In genomic region chr5:132011561-132012384, GRCh38 we compare ENCODE assay signal across 8 cellular contexts. TPM values are rescaled to one million over a fixed set of nuclear protein-coding genes. Genes with fewer than 3 reads are reported as not detected.
DNase-seq lines count a peak whose midpoint lies in the region; ATAC-seq and TF ChIP-seq lines count a peak whose summit lies in the region.

A gene with protein sequence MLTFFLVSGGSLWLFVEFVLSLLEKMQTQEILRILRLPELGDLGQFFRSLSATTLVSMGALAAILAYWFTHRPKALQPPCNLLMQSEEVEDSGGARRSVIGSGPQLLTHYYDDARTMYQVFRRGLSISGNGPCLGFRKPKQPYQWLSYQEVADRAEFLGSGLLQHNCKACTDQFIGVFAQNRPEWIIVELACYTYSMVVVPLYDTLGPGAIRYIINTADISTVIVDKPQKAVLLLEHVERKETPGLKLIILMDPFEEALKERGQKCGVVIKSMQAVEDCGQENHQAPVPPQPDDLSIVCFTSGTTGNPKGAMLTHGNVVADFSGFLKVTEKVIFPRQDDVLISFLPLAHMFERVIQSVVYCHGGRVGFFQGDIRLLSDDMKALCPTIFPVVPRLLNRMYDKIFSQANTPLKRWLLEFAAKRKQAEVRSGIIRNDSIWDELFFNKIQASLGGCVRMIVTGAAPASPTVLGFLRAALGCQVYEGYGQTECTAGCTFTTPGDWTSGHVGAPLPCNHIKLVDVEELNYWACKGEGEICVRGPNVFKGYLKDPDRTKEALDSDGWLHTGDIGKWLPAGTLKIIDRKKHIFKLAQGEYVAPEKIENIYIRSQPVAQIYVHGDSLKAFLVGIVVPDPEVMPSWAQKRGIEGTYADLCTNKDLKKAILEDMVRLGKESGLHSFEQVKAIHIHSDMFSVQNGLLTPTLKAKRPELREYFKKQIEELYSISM (minus strand): TSS chr5:132011658. CDS start chr5:132011553, 105 bp downstream.

- H3K9me3 ChIP-seq in muscle layer of colon (ENCODE audit: low read length) (no peaks in the 10 kb centered on the region), upper lobe of left lung (no peaks in the 10 kb centered on the region)

- H3K27me3 ChIP-seq in muscle layer of colon (ENCODE audit: control insufficient read depth in 1 of 2, insufficient read depth in 2 of 2, low read length in 2 of 2) (peaks cover 6 to 21% of the 10 kb centered on the region in 2 donors), upper lobe of left lung (peaks cover 0 to 16% (median 9%) of the 10 kb centered on the region in 4 donors)

- peak; percentile 28 to 36 for DNase-seq in stimulated activated CD4-positive, alpha-beta T cell treated with anti-CD3 and anti-CD28 coated beads, Interleukin-15, amount 100 ng/mL, for 1 hour (ENCODE audit: low read depth in 1 of 2, low spot score in 1 of 2)
- no peak for DNase-seq in stimulated activated CD4-positive, alpha-beta T cell treated with anti-CD3 and anti-CD28 coated beads, Interleukin-1b, Interleukin-23, amount 100 ng/mL, for 48 hours
- DNase-seq in activated CD8-positive, alpha-beta memory T cell treated with anti-CD3 and anti-CD28 coated beads, Interleukin-2, amount 50 U/mL, for 48 hours = peak; percentile 73
- DNase-seq in epithelial cell of proximal tubule (ENCODE audit: low read depth) = no peak
- DNase-seq in upper lobe of left lung = peak; percentile 32 to 92
- no peak for DNase-seq in SW 1271 (lab: John Stamatoyannopoulos, UW)

- H3K4me1 ChIP-seq in muscle layer of colon (ENCODE audit: insufficient read depth, low read length) = peaks cover 5% of the 10 kb centered on the region
- H3K4me1 ChIP-seq in upper lobe of left lung = peaks cover 10 to 18% (median 12%) of the 10 kb centered on the region in 4 donors

- H3K36me3 ChIP-seq in muscle layer of colon (ENCODE audit: insufficient read depth, low read length) (no peaks in the 10 kb centered on the region), upper lobe of left lung (no peaks in the 10 kb centered on the region)

- no peak within 1 kb of the TSS for H3K9ac ChIP-seq in muscle layer of colon (ENCODE audit: low read length)

- no peak for TF ChIP-seq CTCF in epithelial cell of proximal tubule (conservative IDR thresholded peaks at IDR 0.05; ENCODE audit: low read depth, low read length)
- TF ChIP-seq CTCF in upper lobe of left lung (IDR thresholded peaks at IDR 0.05) = no peak

- ATAC-seq in upper lobe of left lung (ENCODE audit: low FRiP score in 2 of 2) (peak; percentile 21 to 72), HG02885 (IDR thresholded peaks at IDR 0.05; ENCODE audit: poor library complexity, unreplicated experiment) (no peak)

- WGBS in upper lobe of left lung, 2 donors = 0 to 35% methylated on average over 1 to 5 of the region's 72 CpGs

- no peak for TF ChIP-seq POLR2A in upper lobe of left lung (IDR thresholded peaks at IDR 0.05)

- H3K27ac ChIP-seq in muscle layer of colon (ENCODE audit: low read depth, low read length) = no peak within 1 kb of the TSS
- peak within 1 kb of the TSS in 1 of 4 donors; percentile 9 for H3K27ac ChIP-seq in upper lobe of left lung

- TF ChIP-seq EP300 in upper lobe of left lung (IDR thresholded peaks at IDR 0.05) = no peak

- H3K4me3 ChIP-seq in epithelial cell of proximal tubule (ENCODE audit: low read depth, low read length) = peak within 1 kb of the TSS; percentile 56
- H3K4me3 ChIP-seq in muscle layer of colon (ENCODE audit: low read depth in 1 of 2, low read length in 2 of 2) = peak within 1 kb of the TSS; percentile 42 to 49
- H3K4me3 ChIP-seq in upper lobe of left lung = peak within 1 kb of the TSS; percentile 25 to 64 (median 50)

RNA-seq across cellular contexts. Expression of the gene that starts here (rescaled TPM):
- total RNA-seq in epithelial cell of proximal tubule = 0.35 TPM in 1 of 2 replicates, not detected in the other
- 1 to 10 TPM in 1 of 6 donors, under 1 TPM in 4, not detected in 1; 0.61 to 1.2 (median 0.74) TPM for total RNA-seq in upper lobe of left lung

Comparison
In these comparisons a context has a peak if more than half of its experiments do, and no peak if none do; other contexts are left out.
1. DNase-seq: peak in stimulated activated CD4-positive, alpha-beta T cell treated with anti-CD3 and anti-CD28 coated beads, Interleukin-15, amount 100 ng/mL, for 1 hour (2 of 2), activated CD8-positive, alpha-beta memory T cell treated with anti-CD3 and anti-CD28 coated beads, Interleukin-2, amount 50 U/mL, for 48 hours (single experiment) and upper lobe of left lung (2 of 2); none in stimulated activated CD4-positive, alpha-beta T cell treated with anti-CD3 and anti-CD28 coated beads, Interleukin-1b, Interleukin-23, amount 100 ng/mL, for 48 hours (single experiment), epithelial cell of proximal tubule (single experiment) and SW 1271 (0 of 2).
2. Peak in every context shown above with its lines, with median percentiles within 50 percentile points of each other: H3K4me3 ChIP-seq.